15 cellular contexts compared by ENCODE assay signal in the genomic region with DNA sequence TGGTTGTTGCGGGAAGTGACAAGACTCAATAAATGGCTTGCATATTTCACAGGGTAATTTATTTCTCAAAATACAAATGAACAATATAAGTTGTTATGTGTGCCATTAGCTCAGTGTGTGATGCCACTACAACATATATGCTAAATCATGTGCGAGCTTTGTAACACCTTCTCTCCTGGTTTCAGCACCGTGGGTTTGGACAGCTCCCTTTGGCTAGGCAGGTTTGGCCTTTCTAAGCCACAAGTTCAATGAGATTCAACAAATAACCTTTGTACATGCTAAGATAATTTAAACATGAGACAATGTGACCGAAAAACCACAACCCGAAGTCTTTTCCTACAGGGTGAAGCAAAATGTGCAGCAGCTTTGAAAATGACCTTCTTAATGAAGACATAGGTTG.
A peak's percentile ranks its signal among the peaks of the same experiment; 100 is the strongest.
DNase-seq lines count a peak whose midpoint lies in the region; ATAC-seq and TF ChIP-seq lines count a peak whose summit lies in the region.
"Had no signal": no experiment of that assay in that cellular context is flagged by ENCODE, and none has a peak within 500 bp of the region (broad histone marks: within the 10 kb centered on the region; RNA-seq: fewer than 3 reads in every experiment).

No MANE protein-coding gene starts in this region.

- 63% methylated on average over 5 of the region's 5 CpGs for WGBS in hepatocyte (ENCODE audit: low lambda C conversion rate, missing lambda C conversion rate)

- ATAC-seq in stimulated activated naive CD8-positive, alpha-beta T cell treated with anti-CD3 and anti-CD28 coated beads, Interleukin-15, Interleukin-2, amounts not matched to agents 100 U/mL and 50 U/mL, for 24 hours, result no peak
- no peak for ATAC-seq in stimulated activated naive CD8-positive, alpha-beta T cell treated with anti-CD3 and anti-CD28 coated beads, Interleukin-15, amount 100 ng/mL, for 72 hours
- ATAC-seq: stimulated activated effector memory CD8-positive, alpha-beta T cell treated with anti-CD3 and anti-CD28 coated beads, Interleukin-12 subunit alpha, Interleukin-12 subunit beta, amount 100 ng/mL, for 72 hours had no signal

- no peaks in the 10 kb centered on the region for H3K36me3 ChIP-seq in hepatocyte (replicated peaks; ENCODE audit: insufficient read depth, low read depth)

- H2AFZ ChIP-seq in hepatocyte, result no peak overlapping the region

- TF ChIP-seq CTCF in hepatocyte (IDR thresholded peaks at IDR 0.05; ENCODE audit: poor library complexity), result no peak

- peak; percentile 3 for DNase-seq in stimulated activated naive CD8-positive, alpha-beta T cell treated with anti-CD3 and anti-CD28 coated beads, Interleukin-15, Interleukin-2, amounts not matched to agents 100 U/mL and 50 U/mL, for 24 hours
- no peak for DNase-seq in stimulated activated naive CD8-positive, alpha-beta T cell treated with anti-CD3 and anti-CD28 coated beads, Interleukin-15, amount 100 ng/mL, for 72 hours
- DNase-seq in hepatocyte (ENCODE audit: low spot score), result peak; percentile 34
- no peak for DNase-seq in NCI-H1436 (lab: John Stamatoyannopoulos, UW)
- DNase-seq in activated T-cell treated with anti-CD3 and anti-CD28 coated beads, Interleukin-2, amount 50 U/mL, for 48 hours, result no peak
- DNase-seq in NK-92 (lab: John Stamatoyannopoulos, UW; ENCODE audit: unreplicated experiment), result no peak
- DNase-seq in NCI-H1048 (lab: John Stamatoyannopoulos, UW), result no peak
- DNase-seq: activated CD4-positive, CD25-positive, alpha-beta regulatory T cell; AML-193; IMR-90; NCI-H146; nucleus accumbens had no signal

- no peaks in the 10 kb centered on the region for H4K20me1 ChIP-seq in hepatocyte (ENCODE audit: insufficient read depth, poor library complexity, severe bottlenecking)

- H3K4me3 ChIP-seq in hepatocyte, result no peak overlapping the region

- H3K9me3 ChIP-seq in hepatocyte (ENCODE audit: low read depth), result no peaks in the 10 kb centered on the region

- H3K4me2 ChIP-seq in hepatocyte, result no peak overlapping the region

- no peak overlapping the region for H3K4me3 Mint-ChIP-seq in stimulated activated naive CD8-positive, alpha-beta T cell treated with anti-CD3 and anti-CD28 coated beads, Interleukin-15, amount 100 ng/mL, for 72 hours
- H3K4me3 Mint-ChIP-seq: central memory CD8-positive, alpha-beta T cell; stimulated activated effector memory CD8-positive, alpha-beta T cell treated with anti-CD3 and anti-CD28 coated beads, Interleukin-12 subunit alpha, Interleukin-12 subunit beta, amount 100 ng/mL, for 72 hours had no signal

- no peak overlapping the region for H3K27ac Mint-ChIP-seq in stimulated activated naive CD8-positive, alpha-beta T cell treated with anti-CD3 and anti-CD28 coated beads, Interleukin-15, amount 100 ng/mL, for 72 hours
- H3K27ac Mint-ChIP-seq: stimulated activated effector memory CD8-positive, alpha-beta T cell treated with anti-CD3 and anti-CD28 coated beads, Interleukin-12 subunit alpha, Interleukin-12 subunit beta, amount 100 ng/mL, for 72 hours had no signal

- no peak overlapping the region for H3K27ac ChIP-seq in hepatocyte

- no peaks in the 10 kb centered on the region for H3K9me2 ChIP-seq in hepatocyte (replicated peaks; ENCODE audit: insufficient read depth)

- H3K79me2 ChIP-seq in hepatocyte, result no peaks in the 10 kb centered on the region

- H3K27me3 ChIP-seq in hepatocyte, result no peaks in the 10 kb centered on the region

- H3K4me1 Mint-ChIP-seq in stimulated activated naive CD8-positive, alpha-beta T cell treated with anti-CD3 and anti-CD28 coated beads, Interleukin-15, amount 100 ng/mL, for 72 hours, result no peaks in the 10 kb centered on the region
- H3K4me1 Mint-ChIP-seq: central memory CD8-positive, alpha-beta T cell; stimulated activated effector memory CD8-positive, alpha-beta T cell treated with anti-CD3 and anti-CD28 coated beads, Interleukin-12 subunit alpha, Interleukin-12 subunit beta, amount 100 ng/mL, for 72 hours had no signal

- no peaks in the 10 kb centered on the region for H3K27me3 Mint-ChIP-seq in stimulated activated naive CD8-positive, alpha-beta T cell treated with anti-CD3 and anti-CD28 coated beads, Interleukin-15, amount 100 ng/mL, for 72 hours
- H3K27me3 Mint-ChIP-seq: central memory CD8-positive, alpha-beta T cell had no signal

- no peaks in the 10 kb centered on the region for H3K4me1 ChIP-seq in hepatocyte (ENCODE audit: insufficient read depth)

- peaks cover 16 to 18% of the 10 kb centered on the region in 2 donors for H3K9me3 Mint-ChIP-seq in stimulated activated naive CD8-positive, alpha-beta T cell treated with anti-CD3 and anti-CD28 coated beads, Interleukin-15, amount 100 ng/mL, for 72 hours

TF ChIP-seq in PFSK-1, 5 proteins besides CTCF, POLR2A, EP300 and RAD21:
- TF ChIP-seq, protein P1, sequence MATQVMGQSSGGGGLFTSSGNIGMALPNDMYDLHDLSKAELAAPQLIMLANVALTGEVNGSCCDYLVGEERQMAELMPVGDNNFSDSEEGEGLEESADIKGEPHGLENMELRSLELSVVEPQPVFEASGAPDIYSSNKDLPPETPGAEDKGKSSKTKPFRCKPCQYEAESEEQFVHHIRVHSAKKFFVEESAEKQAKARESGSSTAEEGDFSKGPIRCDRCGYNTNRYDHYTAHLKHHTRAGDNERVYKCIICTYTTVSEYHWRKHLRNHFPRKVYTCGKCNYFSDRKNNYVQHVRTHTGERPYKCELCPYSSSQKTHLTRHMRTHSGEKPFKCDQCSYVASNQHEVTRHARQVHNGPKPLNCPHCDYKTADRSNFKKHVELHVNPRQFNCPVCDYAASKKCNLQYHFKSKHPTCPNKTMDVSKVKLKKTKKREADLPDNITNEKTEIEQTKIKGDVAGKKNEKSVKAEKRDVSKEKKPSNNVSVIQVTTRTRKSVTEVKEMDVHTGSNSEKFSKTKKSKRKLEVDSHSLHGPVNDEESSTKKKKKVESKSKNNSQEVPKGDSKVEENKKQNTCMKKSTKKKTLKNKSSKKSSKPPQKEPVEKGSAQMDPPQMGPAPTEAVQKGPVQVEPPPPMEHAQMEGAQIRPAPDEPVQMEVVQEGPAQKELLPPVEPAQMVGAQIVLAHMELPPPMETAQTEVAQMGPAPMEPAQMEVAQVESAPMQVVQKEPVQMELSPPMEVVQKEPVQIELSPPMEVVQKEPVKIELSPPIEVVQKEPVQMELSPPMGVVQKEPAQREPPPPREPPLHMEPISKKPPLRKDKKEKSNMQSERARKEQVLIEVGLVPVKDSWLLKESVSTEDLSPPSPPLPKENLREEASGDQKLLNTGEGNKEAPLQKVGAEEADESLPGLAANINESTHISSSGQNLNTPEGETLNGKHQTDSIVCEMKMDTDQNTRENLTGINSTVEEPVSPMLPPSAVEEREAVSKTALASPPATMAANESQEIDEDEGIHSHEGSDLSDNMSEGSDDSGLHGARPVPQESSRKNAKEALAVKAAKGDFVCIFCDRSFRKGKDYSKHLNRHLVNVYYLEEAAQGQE (IDR thresholded peaks at IDR 0.05; ENCODE audit: insufficient read depth in 1 of 2, low read depth in 2 of 2, low read length in 2 of 2), result peak; percentile 58 to 93; a peak in 3 of 4 replicates
- no peak for TF ChIP-seq TAF1 (IDR thresholded peaks at IDR 0.05; ENCODE audit: borderline replicate concordance, insufficient read depth, low read length)

Comparison
In these comparisons a context has a peak if more than half of its experiments do, and no peak if none do; other contexts are left out.
1. DNase-seq: peak in stimulated activated naive CD8-positive, alpha-beta T cell treated with anti-CD3 and anti-CD28 coated beads, Interleukin-15, Interleukin-2, amounts not matched to agents 100 U/mL and 50 U/mL, for 24 hours (single experiment) and hepatocyte (single experiment); none in stimulated activated naive CD8-positive, alpha-beta T cell treated with anti-CD3 and anti-CD28 coated beads, Interleukin-15, amount 100 ng/mL, for 72 hours (0 of 2), NCI-H1436 (single experiment), activated T-cell treated with anti-CD3 and anti-CD28 coated beads, Interleukin-2, amount 50 U/mL, for 48 hours (0 of 2), NK-92 (single experiment) and NCI-H1048 (single experiment).